In the genomic region with DNA sequence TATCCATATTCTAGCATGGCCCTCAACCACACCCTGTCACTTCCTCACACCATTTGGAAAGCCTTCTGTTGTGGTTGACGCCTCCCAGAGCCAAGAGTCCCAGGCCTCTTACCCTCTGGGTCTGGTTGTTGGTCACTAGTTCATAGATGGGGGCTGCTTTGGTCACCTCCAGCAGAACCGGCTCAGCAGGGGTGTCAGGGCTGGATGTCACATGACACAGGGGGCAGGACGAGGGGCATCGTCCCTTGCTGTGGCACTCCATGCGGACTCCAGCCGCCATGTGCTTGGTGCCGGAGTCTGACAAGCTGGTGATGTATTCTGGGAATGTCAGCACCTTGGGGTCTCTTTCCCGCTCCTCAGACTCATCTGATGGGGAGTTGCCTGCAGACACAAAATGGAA, we compare ENCODE assay signal across 35 cellular contexts.
"Had no signal": no experiment of that assay in that cellular context is flagged by ENCODE, and none has a peak within 500 bp of the region (broad histone marks: within the 10 kb centered on the region; RNA-seq: fewer than 3 reads in every experiment).

No MANE protein-coding gene starts in this region.

- DNase-seq: Karpas-422, Kasumi-1, MG63, MM.1S, MV-4-11, NCI-H1048, NCI-H1092, NCI-H1092 treated with DMSO at 0.1 percent for 48 hours, NCI-H1105, NCI-H1105 treated with DMSO at 0.1 percent for 48 hours, NCI-H1417, NCI-H1417 treated with DMSO at 0.1 percent for 48 hours, NCI-H1436, NCI-H1436 treated with DMSO at 0.1 percent for 48 hours, NCI-H146, NCI-H1694, NCI-H1694 treated with DMSO at 0.1 percent for 48 hours, NCI-H187, NCI-H187 treated with DMSO at 0.1 percent for 48 hours, NCI-H1930, NCI-H2029, NCI-H2029 treated with DMSO at 0.1 percent for 48 hours, NCI-H2081, NCI-H2081 treated with DMSO at 0.1 percent for 48 hours, NCI-H2107, NCI-H2171, NCI-H2171 treated with DMSO at 0.1 percent for 48 hours, NCI-H2227 treated with DMSO at 0.1 percent for 48 hours, NCI-H226, NCI-H345, NCI-H446, NCI-H446 treated with DMSO at 0.1 percent for 48 hours, NCI-H510A, NCI-H510A treated with DMSO at 0.1 percent for 48 hours, NCI-H524 had no signal

- H3K9me3 ChIP-seq: MG63 had no signal

- H3K36me3 ChIP-seq: MG63 had no signal

- H3K4me3 ChIP-seq: MG63 had no signal
